Comparison of ENCODE assay signal across 20 cellular contexts in the genomic region with DNA sequence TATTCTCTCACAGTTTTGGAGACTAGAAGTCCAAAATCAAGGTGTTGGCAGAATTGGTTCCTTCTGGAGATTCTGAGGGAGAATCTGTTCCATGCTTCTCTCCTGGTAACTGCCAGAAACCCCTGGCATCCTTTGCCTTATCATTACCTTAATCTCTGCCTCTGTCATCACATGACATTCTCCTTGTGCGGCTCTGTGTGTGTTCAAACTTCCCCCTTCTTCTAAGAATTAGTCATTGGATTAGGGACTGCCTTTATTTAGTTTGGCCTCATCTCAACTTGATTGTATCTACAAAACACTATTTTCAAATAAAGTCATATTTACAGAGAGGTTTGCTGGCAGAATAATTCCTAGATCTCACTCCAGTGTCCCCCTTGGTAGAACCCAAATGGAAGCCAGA.
DNase-seq lines count a peak whose midpoint lies in the region; ATAC-seq, FAIRE-seq and TF ChIP-seq lines count a peak whose summit lies in the region.
"Had no signal": no experiment of that assay in that cellular context is flagged by ENCODE, and none has a peak within 500 bp of the region (broad histone marks: within the 10 kb centered on the region; RNA-seq: fewer than 3 reads in every experiment).

No MANE protein-coding gene starts in this region.

- TF ChIP-seq CTCF in A549 (IDR thresholded peaks at IDR 0.05) (no peak), endothelial cell of umbilical vein (IDR thresholded peaks at IDR 0.05; ENCODE audit: extremely low read depth in 1 of 2, insufficient read depth in 1 of 2, low read depth in 1 of 2, low read length in 2 of 2) (no peak)

- H3K9me3 ChIP-seq in A549 = no peaks in the 10 kb centered on the region
- H3K9me3 ChIP-seq in endothelial cell of umbilical vein (replicated peaks; ENCODE audit: control insufficient read depth, insufficient read depth, low read length) = no peaks in the 10 kb centered on the region

- TF ChIP-seq POLR2A in A549 (IDR thresholded peaks at IDR 0.05; ENCODE audit: low read length) (no peak), endothelial cell of umbilical vein (IDR thresholded peaks at IDR 0.05; ENCODE audit: low read depth, low read length) (no peak)

- H3K4me2 ChIP-seq in A549 = no peak overlapping the region
- H3K4me2 ChIP-seq in endothelial cell of umbilical vein (ENCODE audit: insufficient read depth, low read length) = no peak overlapping the region

- CTCF ChIA-PET in A549 (lab: Yijun Ruan, JAX) (interaction anchor here (0.8 kb wide), 1 partner anchor 336 kb away, joined by 3 read pairs; no protein-coding TSS in a partner anchor), endothelial cell of umbilical vein (lab: Charles Lee) (interaction anchor here (1.6 kb wide), 1 partner anchor 11 kb away, joined by 4 read pairs; no protein-coding TSS in a partner anchor)

- H3K36me3 ChIP-seq in endothelial cell of umbilical vein (ENCODE audit: control insufficient read depth in 2 of 2, extremely low read depth in 1 of 2, insufficient read depth in 2 of 2, low read length in 2 of 2) = no peaks in the 10 kb centered on the region

- H3K4me1 ChIP-seq in A549 (0 out of 3 replicates have a peak, but pooled peaks cover 2% of the 10 kb centered on the region), endothelial cell of umbilical vein (ENCODE audit: control insufficient read depth, extremely low read depth, insufficient read depth, low read length) (peaks cover 2% of the 10 kb centered on the region)

- no peaks in the 10 kb centered on the region for H3K9me1 ChIP-seq in endothelial cell of umbilical vein (replicated peaks; ENCODE audit: control insufficient read depth, extremely low read depth, insufficient read depth, low read length)

- no peak for TF ChIP-seq RAD21 in A549 (conservative IDR thresholded peaks at IDR 0.05 in 1 of 2, IDR thresholded peaks at IDR 0.05 in 1 of 2)

- POLR2A ChIA-PET in A549 (lab: Yijun Ruan, JAX) = no interaction called here
- POLR2A ChIA-PET in endothelial cell of umbilical vein (lab: Charles Lee) = no interaction called here

- ATAC-seq in A549 (0 out of 6 replicates have a peak, but pooled peaks of 1 of the 2 experiments have one; percentile 43), HG03135 (IDR thresholded peaks at IDR 0.05; ENCODE audit: unreplicated experiment) (no peak)

- DNase-seq in A549 (ENCODE audit: low read depth in 1 of 2, low spot score in 1 of 2) = no peak
- peak; percentile 5 for DNase-seq in EH (ENCODE audit: low read depth)
- peak; percentile 68 for DNase-seq in SK-N-DZ (ENCODE audit: low spot score)
- DNase-seq in endothelial cell of umbilical vein (ENCODE audit: low read depth, low spot score) = no peak
- DNase-seq in effector CD8-positive, alpha-beta T cell (lab: John Stamatoyannopoulos, UW) = no peak
- no peak for DNase-seq in activated effector memory CD4-positive, alpha-beta T cell treated with Interleukin-2 at 50 U/mL for 16 hours
- no peak for DNase-seq in GM03348 (ENCODE audit: low spot score)
- DNase-seq: AML-193; DMS79 treated with DMSO at 0.1 percent for 48 hours; H7; Kasumi-1; MM.1S; NCI-H1105; NCI-H2081 treated with DMSO at 0.1 percent for 48 hours; NCI-H510A; NCI-H748 treated with DMSO at 0.1 percent for 48 hours; NK-92 treated with Interleukin-12 subunit alpha and Interleukin-12 subunit beta, amount 100 ng/mL, for 24 hours; RPMI8226; SHP77 treated with DMSO at 0.1 percent for 48 hours had no signal

- dilution Hi-C loops in endothelial cell of umbilical vein (cut with MboI; ENCODE audit: extremely low pct_ligation_motif_present, low sequenced_read_pairs) = no loop called here

- no peaks in the 10 kb centered on the region for H3K79me2 ChIP-seq in endothelial cell of umbilical vein (ENCODE audit: control insufficient read depth, insufficient read depth, low read length)

- no peaks in the 10 kb centered on the region for H4K20me1 ChIP-seq in endothelial cell of umbilical vein (replicated peaks; ENCODE audit: control insufficient read depth, extremely low read depth, insufficient read depth, low read length)

- H3K27ac ChIP-seq in A549 = no peak overlapping the region
- no peak overlapping the region for H3K27ac ChIP-seq in endothelial cell of umbilical vein (ENCODE audit: insufficient read depth, low read depth, low read length)

- 0% methylated on average over 1 of the region's 1 CpG for WGBS in A549 (ENCODE audit: missing lambda C conversion rate)

- TF ChIP-seq EP300 in A549 (IDR thresholded peaks at IDR 0.05) = no peak

- H3K9ac ChIP-seq in endothelial cell of umbilical vein (replicated peaks; ENCODE audit: extremely low read depth, insufficient read depth, low read length) = no peak overlapping the region

- intact Hi-C loops in endothelial cell of umbilical vein (cut with micrococcal nuclease) = no loop called here

- H2AFZ ChIP-seq in endothelial cell of umbilical vein (ENCODE audit: low read depth, low read length) = no peak overlapping the region

- no TSS peak for BruUV-seq in endothelial cell of umbilical vein (replicated peaks; lab: Mats Ljungman, UMichigan)

- FAIRE-seq in A549 (lab: Jason Lieb, UNC) (no peak), endothelial cell of umbilical vein (lab: Jason Lieb, UNC) (no peak)

- no peak overlapping the region for H3K4me3 ChIP-seq in A549
- H3K4me3 ChIP-seq in endothelial cell of umbilical vein (replicated peaks in 1 of 3; ENCODE audit: insufficient read depth in 1 of 3, low read depth in 1 of 3, low read length in 3 of 3) = no peak overlapping the region

- peaks cover under 1 to 8% of the 10 kb centered on the region in 2 experiments for H3K27me3 ChIP-seq in endothelial cell of umbilical vein (ENCODE audit: control insufficient read depth in 2 of 2, insufficient read depth in 2 of 2, low read length in 2 of 2)

TF ChIP-seq in A549, 52 proteins besides CTCF, POLR2A, EP300 and RAD21:
- TF ChIP-seq, protein P1, sequence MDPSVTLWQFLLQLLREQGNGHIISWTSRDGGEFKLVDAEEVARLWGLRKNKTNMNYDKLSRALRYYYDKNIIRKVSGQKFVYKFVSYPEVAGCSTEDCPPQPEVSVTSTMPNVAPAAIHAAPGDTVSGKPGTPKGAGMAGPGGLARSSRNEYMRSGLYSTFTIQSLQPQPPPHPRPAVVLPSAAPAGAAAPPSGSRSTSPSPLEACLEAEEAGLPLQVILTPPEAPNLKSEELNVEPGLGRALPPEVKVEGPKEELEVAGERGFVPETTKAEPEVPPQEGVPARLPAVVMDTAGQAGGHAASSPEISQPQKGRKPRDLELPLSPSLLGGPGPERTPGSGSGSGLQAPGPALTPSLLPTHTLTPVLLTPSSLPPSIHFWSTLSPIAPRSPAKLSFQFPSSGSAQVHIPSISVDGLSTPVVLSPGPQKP (IDR thresholded peaks at IDR 0.05; ENCODE audit: low read depth, low read length) = no peak
- TF ChIP-seq RNF2 (IDR thresholded peaks at IDR 0.05; ENCODE audit: borderline replicate concordance, low read depth) (no peak), KDM5A (IDR thresholded peaks at IDR 0.05) (no peak), GATA3 (IDR thresholded peaks at IDR 0.05; ENCODE audit: borderline replicate concordance) (peak; percentile 77)

TF ChIP-seq in endothelial cell of umbilical vein, 7 proteins besides CTCF, POLR2A, EP300 and RAD21:
- peak; percentile 21 for TF ChIP-seq GATA2 (IDR thresholded peaks at IDR 0.05; ENCODE audit: insufficient read depth, insufficient read length, low read depth, low read length)
- TF ChIP-seq MYC (IDR thresholded peaks at IDR 0.05; ENCODE audit: low read depth, low read length) = no peak
- no peak for TF ChIP-seq POLR2AphosphoS5 (IDR thresholded peaks at IDR 0.05; ENCODE audit: insufficient read depth, low read depth, low read length)

Comparison
In these comparisons a context has a peak if more than half of its experiments do, and no peak if none do; other contexts are left out.
1. DNase-seq: peak in EH (single experiment) and SK-N-DZ (single experiment); none in A549 (0 of 2), endothelial cell of umbilical vein (single experiment), effector CD8-positive, alpha-beta T cell (single experiment), activated effector memory CD4-positive, alpha-beta T cell treated with Interleukin-2 at 50 U/mL for 16 hours (single experiment) and GM03348 (single experiment).